In genomic region chr10:73119952-73120351, GRCh38 we compare ENCODE assay signal across 28 cellular contexts. TPM values are rescaled to one million over a fixed set of nuclear protein-coding genes. Genes with fewer than 3 reads are reported as not detected.
DNase-seq lines count a peak whose midpoint lies in the region; ATAC-seq, FAIRE-seq and TF ChIP-seq lines count a peak whose summit lies in the region.
"Had no signal": no experiment of that assay in that cellular context is flagged by ENCODE, and none has a peak within 500 bp of the region (broad histone marks: within the 10 kb centered on the region; RNA-seq: fewer than 3 reads in every experiment).

No MANE protein-coding gene starts in this region.

- H3K9ac ChIP-seq in GM12878 (ENCODE audit: control insufficient read depth, insufficient read depth, low read length), result no peak overlapping the region
- H3K9ac ChIP-seq: KMS-11 had no signal

- H3K4me3 ChIP-seq in left ventricle myocardium inferior (no peak overlapping the region), GM12878 (no peak overlapping the region), gastrocnemius medialis (no peak overlapping the region)
- H3K4me3 ChIP-seq: A549, HAP-1, SJCRH30 had no signal

- TF ChIP-seq CTCF in left ventricle myocardium inferior (IDR thresholded peaks at IDR 0.05; ENCODE audit: borderline replicate concordance), result no peak
- no peak for TF ChIP-seq CTCF in GM12878 (IDR thresholded peaks at IDR 0.05 in 2 of 3, conservative IDR thresholded peaks at IDR 0.05 in 1 of 3; ENCODE audit: control insufficient read depth in 2 of 3, extremely low read depth in 1 of 3, insufficient read depth in 1 of 3, low read depth in 3 of 3, low read length in 3 of 3)
- TF ChIP-seq CTCF in gastrocnemius medialis (IDR thresholded peaks at IDR 0.05 in 4 of 5, conservative IDR thresholded peaks at IDR 0.05 in 1 of 5), result no peak

- no peak overlapping the region for H3K4me2 ChIP-seq in GM12878 (ENCODE audit: control insufficient read depth, insufficient read depth)
- H3K4me2 ChIP-seq: A549, KMS-11 had no signal

- intact Hi-C loops in left ventricle myocardium inferior (cut with micrococcal nuclease) (no loop called here), cardiac septum (cut with DNase I) (no loop called here), GM12878 (cut with micrococcal nuclease; ENCODE audit: unreplicated experiment) (no loop called here), gastrocnemius medialis (cut with DNase I; ENCODE audit: low total_unique reads) (no loop called here)

- H3K4me1 ChIP-seq in left ventricle myocardium inferior (peaks cover 26% of the 10 kb centered on the region), GM12878 (ENCODE audit: control insufficient read depth, insufficient read depth, low read length) (peaks cover 20% of the 10 kb centered on the region), gastrocnemius medialis (peaks cover 19 to 34% of the 10 kb centered on the region in 2 donors)
- H3K4me1 ChIP-seq: SJCRH30 had no signal

- WGBS in GM12878 (ENCODE audit: insufficient coverage, insufficient replicate concordance, low lambda C conversion rate, missing lambda C conversion rate), result 94% methylated on average over 4 of the region's 4 CpGs

- no peak for FAIRE-seq in GM12878 (lab: Jason Lieb, UNC)
- FAIRE-seq: A549, G401.6 had no signal

- CTCF ChIA-PET in GM12878 (lab: Yijun Ruan, JAX), result no interaction called here
- CTCF ChIA-PET in activated CD8-positive, alpha-beta T cell treated with anti-CD3 and anti-CD28 coated beads, Interleukin-2, amount 10 ng/mL, durations not matched to agents 7 days and 5 days (lab: Charles Lee), result no interaction called here

- H3K36me3 ChIP-seq in left ventricle myocardium inferior, result peaks cover 34% of the 10 kb centered on the region
- peaks cover 0 to 8% of the 10 kb centered on the region in 2 experiments; a peak in 2 of 4 replicates for H3K36me3 ChIP-seq in GM12878 (ENCODE audit: control insufficient read depth in 2 of 2, insufficient read depth in 2 of 2, low read length in 1 of 2)
- H3K36me3 ChIP-seq in gastrocnemius medialis, result no peaks in the 10 kb centered on the region

- no peak for TF ChIP-seq RAD21 in GM12878 (IDR thresholded peaks at IDR 0.05; ENCODE audit: insufficient read depth, low read depth, low read length)

- H3K9me3 ChIP-seq in left ventricle myocardium inferior (replicated peaks) (no peaks in the 10 kb centered on the region), GM12878 (replicated peaks; ENCODE audit: control insufficient read depth, insufficient read depth, low read length) (no peaks in the 10 kb centered on the region), gastrocnemius medialis (no peaks in the 10 kb centered on the region)
- H3K9me3 ChIP-seq: A549, Caco-2, HAP-1, SJCRH30 had no signal

- H3K27ac Mint-ChIP-seq in activated CD8-positive, alpha-beta T cell treated with anti-CD3 and anti-CD28 coated beads, Interleukin-2, amount 10 ng/mL, durations not matched to agents 7 days and 5 days, result no peak overlapping the region
- H3K27ac Mint-ChIP-seq: CD4-positive, alpha-beta memory T cell had no signal

- no peaks in the 10 kb centered on the region for H3K4me1 Mint-ChIP-seq in activated CD8-positive, alpha-beta T cell treated with anti-CD3 and anti-CD28 coated beads, Interleukin-2, amount 10 ng/mL, durations not matched to agents 7 days and 5 days (ENCODE audit: low read depth)
- H3K4me1 Mint-ChIP-seq: CD4-positive, alpha-beta memory T cell had no signal

- H3K9me3 Mint-ChIP-seq in activated CD8-positive, alpha-beta T cell treated with anti-CD3 and anti-CD28 coated beads, Interleukin-2, amount 10 ng/mL, durations not matched to agents 7 days and 5 days (ENCODE audit: insufficient read depth), result no peaks in the 10 kb centered on the region
- H3K9me3 Mint-ChIP-seq: CD4-positive, alpha-beta memory T cell; HFFc6; IgD-negative memory B cell had no signal

- no peaks in the 10 kb centered on the region for H3K27me3 Mint-ChIP-seq in activated CD8-positive, alpha-beta T cell treated with anti-CD3 and anti-CD28 coated beads, Interleukin-2, amount 10 ng/mL, durations not matched to agents 7 days and 5 days (ENCODE audit: low read depth)
- H3K27me3 Mint-ChIP-seq: CD4-positive, alpha-beta memory T cell; IgD-negative memory B cell had no signal

- H2AFZ ChIP-seq in GM12878 (ENCODE audit: control insufficient read depth, low read depth, low read length), result no peak overlapping the region

- RAD21 ChIA-PET in GM12878 (lab: Charles Lee; ENCODE audit: unreplicated experiment), result interaction anchor here (1.4 kb wide), 1 partner anchor 26 kb away, joined by 3 read pairs; no protein-coding TSS in a partner anchor

- no peaks in the 10 kb centered on the region for H3K79me2 ChIP-seq in GM12878 (ENCODE audit: control insufficient read depth, insufficient read depth, low read length)

- peaks cover 6% of the 10 kb centered on the region for H3K36me3 Mint-ChIP-seq in activated CD8-positive, alpha-beta T cell treated with anti-CD3 and anti-CD28 coated beads, Interleukin-2, amount 10 ng/mL, durations not matched to agents 7 days and 5 days (ENCODE audit: low read depth)
- H3K36me3 Mint-ChIP-seq: IgD-negative memory B cell had no signal

- H3K27me3 ChIP-seq in left ventricle myocardium inferior (ENCODE audit: low read depth) (no peaks in the 10 kb centered on the region), GM12878 (replicated peaks in 1 of 2; ENCODE audit: control insufficient read depth in 2 of 2, insufficient read depth in 2 of 2, low read length in 1 of 2) (no peaks in the 10 kb centered on the region), gastrocnemius medialis (no peaks in the 10 kb centered on the region)
- H3K27me3 ChIP-seq: SJCRH30 had no signal

- TF ChIP-seq EP300 in GM12878 (IDR thresholded peaks at IDR 0.05; ENCODE audit: borderline replicate concordance in 1 of 2, control insufficient read depth in 1 of 2, low read depth in 2 of 2, low read length in 2 of 2), result no peak

- TF ChIP-seq POLR2A in GM12878 (IDR thresholded peaks at IDR 0.05; ENCODE audit: low read depth, low read length) (no peak), gastrocnemius medialis (IDR thresholded peaks at IDR 0.05) (no peak)

- H3K27ac ChIP-seq in left ventricle myocardium inferior (replicated peaks), result peak overlapping the region; percentile 81
- H3K27ac ChIP-seq in GM12878 (ENCODE audit: control insufficient read depth, insufficient read depth), result 0 out of 2 replicates have a peak overlapping the region, but pooled peaks have one; percentile 43
- peak overlapping the region; percentile 91 to 96 (median 94) for H3K27ac ChIP-seq in gastrocnemius medialis
- H3K27ac ChIP-seq: A549, KMS-11, SJCRH30 had no signal

- H3K4me3 Mint-ChIP-seq in activated CD8-positive, alpha-beta T cell treated with anti-CD3 and anti-CD28 coated beads, Interleukin-2, amount 10 ng/mL, durations not matched to agents 7 days and 5 days, result no peak overlapping the region
- H3K4me3 Mint-ChIP-seq: CD4-positive, alpha-beta memory T cell; HFFc6; IgD-negative memory B cell had no signal

- no TSS peak for BruUV-seq in GM12878 (replicated peaks; lab: Mats Ljungman, UMichigan)

- SMC1A ChIA-PET in GM12878 (lab: Charles Lee; ENCODE audit: uncharacterized antibody, unreplicated experiment), result interaction anchor here (1.4 kb wide), 1 partner anchor 10 kb away, joined by 3 read pairs; the partner anchor contains the start of gene NUDT13

- ATAC-seq in GM12878 (no peak), gastrocnemius medialis (no peak), HG02840 (IDR thresholded peaks at IDR 0.05; ENCODE audit: low FRiP score, unreplicated experiment) (no peak)
- ATAC-seq in activated CD8-positive, alpha-beta T cell treated with anti-CD3 and anti-CD28 coated beads, Interleukin-2, amount 10 ng/mL, durations not matched to agents 7 days and 5 days, result no peak
- ATAC-seq: A549, Right ventricle myocardium inferior, SK-N-SH treated with all-trans-retinoic acid at 6 μM for 48 hours had no signal

- DNase-seq in left ventricle myocardium inferior (no peak), cardiac septum (ENCODE audit: low spot score) (no peak), GM12878 (ENCODE audit: low read depth, low spot score) (no peak), gastrocnemius medialis (no peak), NCI-H1417 treated with DMSO at 0.1 percent for 48 hours (lab: John Stamatoyannopoulos, UW) (no peak)
- no peak for DNase-seq in activated CD8-positive, alpha-beta T cell treated with anti-CD3 and anti-CD28 coated beads, Interleukin-2, amount 10 ng/mL, durations not matched to agents 7 days and 5 days
- DNase-seq: AML-193; C1 segment of cervical spinal cord; CD4-positive, alpha-beta memory T cell; GOT3; NCI-H1048; NCI-H1417; NCI-H187; NCI-H2081 treated with DMSO at 0.1 percent for 48 hours; NCI-H2171; NCI-H345; NCI-H510A treated with DMSO at 0.1 percent for 48 hours; SJCRH30 had no signal

- POLR2A ChIA-PET in GM12878 (lab: Charles Lee), result interaction anchor here (0.6 to 1.0 kb wide), 3 partner anchors 9 to 281 kb away, joined by 3 to 5 read pairs (median 4); partner anchors contain the start of gene NUDT13
- POLR2A ChIA-PET in activated CD8-positive, alpha-beta T cell treated with anti-CD3 and anti-CD28 coated beads, Interleukin-2, amount 10 ng/mL, durations not matched to agents 7 days and 5 days (lab: Charles Lee), result no interaction called here

- H4K20me1 ChIP-seq in GM12878 (ENCODE audit: control insufficient read depth, insufficient read depth), result no peaks in the 10 kb centered on the region

- in situ Hi-C loops in GM12878 (cut with MboI), result no loop called here
- in situ Hi-C loops in gastrocnemius medialis (cut with MboI; ENCODE audit: low sequenced_read_pairs in 4 of 4), result no loop called here

RNA-seq across cellular contexts. Expression of gene NUDT13, which starts 9.7 kb away (rescaled TPM):
- total RNA-seq in left ventricle myocardium inferior (5.6 TPM), cardiac septum (2.4 TPM), GM12878 (2014; rRNA removed) (1.0 and 1.5 TPM in 2 replicates), GM12878 (2014; rRNA removed; fragmentation: Illumina TruSeq; extraction: Trizol) (1.4 and 1.9 TPM in 2 replicates), GM12878 (2021) (0.72 and 0.88 TPM in 2 replicates), gastrocnemius medialis (1 to 10 TPM; 1.7 to 5.3 (median 2.0) TPM)
- 5.3 and 5.6 TPM in 2 replicates for total RNA-seq in GM12878 (2013; cell fraction: nucleolus; rRNA removed)
- 2.8 TPM for polyA plus RNA-seq in GM12878 (2011; ENCODE audit: low read depth)
- polyA plus RNA-seq in GM12878 (2011; rRNA removed) (6.1 and 7.3 TPM in 2 replicates), GM12878 (2014; fragmentation: Illumina TruSeq; extraction: Trizol) (2.1 and 2.6 TPM in 2 replicates), GM12878 (2014; fragmentation: Nextera tagmentation; extraction: Ambion mirVana) (1 to 10 TPM; 1.5 to 2.6 TPM), GM12878 (2014; rRNA removed) (1.4 and 2.6 TPM in 2 replicates), GM12878 (2016; fragmentation: Nextera tagmentation; extraction: Ambion mirVana) (1 to 10 TPM; 1.1 to 1.9 TPM)
- 3.7 and 4.6 TPM in 2 replicates for polyA plus RNA-seq in GM12878 (2011; cell fraction: cytosol; rRNA removed)
- polyA plus RNA-seq in GM12878 (2011; cell fraction: nucleus; rRNA removed), result 4.7 and 5.1 TPM in 2 replicates
- 3.5 and 3.7 TPM in 2 replicates for polyA plus RNA-seq in GM12878 (2012)
- 2.0 and 2.5 TPM in 2 replicates for polyA minus RNA-seq in GM12878 (2011; rRNA and poly(A)+ RNA removed)
- 2.7 TPM in 1 of 2 replicates, not detected in the other for polyA minus RNA-seq in GM12878 (2011; cell fraction: cytosol; rRNA and poly(A)+ RNA removed)
- 0.73 and 1.3 TPM in 2 replicates for polyA minus RNA-seq in GM12878 (2011; cell fraction: nucleus; rRNA and poly(A)+ RNA removed)
- total RNA-seq in activated CD8-positive, alpha-beta T cell treated with anti-CD3 and anti-CD28 coated beads, Interleukin-2, amount 10 ng/mL, durations not matched to agents 7 days and 5 days, result 1 to 10 TPM; 1.6 to 1.7 TPM

RNA-seq across cellular contexts. Expression of gene P4HA1, which starts 23.3 kb away (rescaled TPM):
- total RNA-seq in left ventricle myocardium inferior (97.1 TPM), cardiac septum (54.8 TPM), GM12878 (2014; rRNA removed) (24.9 and 35.0 TPM in 2 replicates), GM12878 (2014; rRNA removed; fragmentation: Illumina TruSeq; extraction: Trizol) (37.0 and 37.7 TPM in 2 replicates), GM12878 (2021) (22.4 and 26.5 TPM in 2 replicates), gastrocnemius medialis (100 to 1,000 TPM in 3 of 4 donors, 10 to 100 TPM in 1; 65.3 to 348 (median 217) TPM)
- 302 and 308 TPM in 2 replicates for total RNA-seq in GM12878 (2013; cell fraction: nucleolus; rRNA removed)
- polyA plus RNA-seq in GM12878 (2011; ENCODE audit: low read depth), result 75.0 TPM
- polyA plus RNA-seq in GM12878 (2011; rRNA removed) (160 and 283 TPM in 2 replicates), GM12878 (2014; fragmentation: Illumina TruSeq; extraction: Trizol) (23.3 and 28.2 TPM in 2 replicates), GM12878 (2014; fragmentation: Nextera tagmentation; extraction: Ambion mirVana) (10 to 100 TPM; 15.0 to 17.6 TPM), GM12878 (2014; rRNA removed) (13.5 and 16.0 TPM in 2 replicates), GM12878 (2016; fragmentation: Nextera tagmentation; extraction: Ambion mirVana) (10 to 100 TPM; 31.4 to 37.4 TPM)
- polyA plus RNA-seq in GM12878 (2011; cell fraction: cytosol; rRNA removed), result 36.4 and 65.0 TPM in 2 replicates
- 53.7 and 89.3 TPM in 2 replicates for polyA plus RNA-seq in GM12878 (2011; cell fraction: nucleus; rRNA removed)
- polyA plus RNA-seq in GM12878 (2012), result 99.3 and 136 TPM in 2 replicates
- 87.3 and 113 TPM in 2 replicates for polyA minus RNA-seq in GM12878 (2011; rRNA and poly(A)+ RNA removed)
- polyA minus RNA-seq in GM12878 (2011; cell fraction: cytosol; rRNA and poly(A)+ RNA removed), result 31.3 and 35.0 TPM in 2 replicates
- 51.1 and 53.1 TPM in 2 replicates for polyA minus RNA-seq in GM12878 (2011; cell fraction: nucleus; rRNA and poly(A)+ RNA removed)
- 10 to 100 TPM; 37.4 to 38.9 TPM for total RNA-seq in activated CD8-positive, alpha-beta T cell treated with anti-CD3 and anti-CD28 coated beads, Interleukin-2, amount 10 ng/mL, durations not matched to agents 7 days and 5 days

RNA-seq across cellular contexts. Expression of gene ECD, which starts 47.9 kb away (rescaled TPM):
- total RNA-seq in left ventricle myocardium inferior, result 15.8 TPM
- total RNA-seq in cardiac septum, result 17.0 TPM
- total RNA-seq in GM12878 (2013; cell fraction: nucleolus; rRNA removed), result 69.7 and 74.8 TPM in 2 replicates
- 45.7 and 51.4 TPM in 2 replicates for total RNA-seq in GM12878 (2014; rRNA removed)
- total RNA-seq in GM12878 (2014; rRNA removed; fragmentation: Illumina TruSeq; extraction: Trizol), result 40.4 and 42.3 TPM in 2 replicates
- total RNA-seq in GM12878 (2021), result 32.1 and 34.6 TPM in 2 replicates
- 20.2 TPM for polyA plus RNA-seq in GM12878 (2011; ENCODE audit: low read depth)
- 53.5 and 66.1 TPM in 2 replicates for polyA plus RNA-seq in GM12878 (2011; rRNA removed)
- polyA plus RNA-seq in GM12878 (2011; cell fraction: cytosol; rRNA removed), result 33.1 and 36.2 TPM in 2 replicates
- 25.8 and 31.0 TPM in 2 replicates for polyA plus RNA-seq in GM12878 (2011; cell fraction: nucleus; rRNA removed)
- polyA plus RNA-seq in GM12878 (2012), result 23.9 and 25.3 TPM in 2 replicates
- 45.8 and 57.8 TPM in 2 replicates for polyA plus RNA-seq in GM12878 (2014; fragmentation: Illumina TruSeq; extraction: Trizol)
- 10 to 100 TPM; 27.3 to 29.9 TPM for polyA plus RNA-seq in GM12878 (2014; fragmentation: Nextera tagmentation; extraction: Ambion mirVana)
- polyA plus RNA-seq in GM12878 (2014; rRNA removed), result 33.0 and 33.8 TPM in 2 replicates
- 10 to 100 TPM; 59.0 to 61.6 TPM for polyA plus RNA-seq in GM12878 (2016; fragmentation: Nextera tagmentation; extraction: Ambion mirVana)
- 36.0 and 44.8 TPM in 2 replicates for polyA minus RNA-seq in GM12878 (2011; rRNA and poly(A)+ RNA removed)
- polyA minus RNA-seq in GM12878 (2011; cell fraction: cytosol; rRNA and poly(A)+ RNA removed), result 10.7 and 15.0 TPM in 2 replicates
- polyA minus RNA-seq in GM12878 (2011; cell fraction: nucleus; rRNA and poly(A)+ RNA removed), result 20.9 and 35.1 TPM in 2 replicates
- total RNA-seq in gastrocnemius medialis, result 10 to 100 TPM; 11.0 to 22.8 (median 18.6) TPM
- total RNA-seq in activated CD8-positive, alpha-beta T cell treated with anti-CD3 and anti-CD28 coated beads, Interleukin-2, amount 10 ng/mL, durations not matched to agents 7 days and 5 days, result 10 to 100 TPM; 29.0 to 30.9 TPM

RNA-seq across cellular contexts. Expression of gene FAM149B1, which starts 48.0 kb away (rescaled TPM):
- 14.0 TPM for total RNA-seq in left ventricle myocardium inferior
- total RNA-seq in cardiac septum, result 11.5 TPM
- 21.3 and 25.1 TPM in 2 replicates for total RNA-seq in GM12878 (2013; cell fraction: nucleolus; rRNA removed)
- 9.7 and 10.7 TPM in 2 replicates for total RNA-seq in GM12878 (2014; rRNA removed)
- total RNA-seq in GM12878 (2014; rRNA removed; fragmentation: Illumina TruSeq; extraction: Trizol), result 10.7 and 12.0 TPM in 2 replicates
- 8.3 and 9.9 TPM in 2 replicates for total RNA-seq in GM12878 (2021)
- 7.1 TPM for polyA plus RNA-seq in GM12878 (2011; ENCODE audit: low read depth)
- polyA plus RNA-seq in GM12878 (2011; rRNA removed), result 20.9 and 27.8 TPM in 2 replicates
- polyA plus RNA-seq in GM12878 (2011; cell fraction: cytosol; rRNA removed), result 14.2 and 17.3 TPM in 2 replicates
- 17.3 and 26.2 TPM in 2 replicates for polyA plus RNA-seq in GM12878 (2011; cell fraction: nucleus; rRNA removed)
- 9.1 and 12.2 TPM in 2 replicates for polyA plus RNA-seq in GM12878 (2012)
- 13.4 and 19.6 TPM in 2 replicates for polyA plus RNA-seq in GM12878 (2014; fragmentation: Illumina TruSeq; extraction: Trizol)
- 10 to 100 TPM in 1 of 2 experiments, 1 to 10 TPM in 1; 6.6 to 11.6 TPM for polyA plus RNA-seq in GM12878 (2014; fragmentation: Nextera tagmentation; extraction: Ambion mirVana)
- polyA plus RNA-seq in GM12878 (2014; rRNA removed), result 9.3 and 9.6 TPM in 2 replicates
- polyA plus RNA-seq in GM12878 (2016; fragmentation: Nextera tagmentation; extraction: Ambion mirVana), result 10 to 100 TPM; 12.3 to 13.4 TPM
- polyA minus RNA-seq in GM12878 (2011; rRNA and poly(A)+ RNA removed), result 17.8 and 18.2 TPM in 2 replicates
- polyA minus RNA-seq in GM12878 (2011; cell fraction: cytosol; rRNA and poly(A)+ RNA removed), result 3.3 and 3.5 TPM in 2 replicates
- 6.8 and 8.7 TPM in 2 replicates for polyA minus RNA-seq in GM12878 (2011; cell fraction: nucleus; rRNA and poly(A)+ RNA removed)
- total RNA-seq in gastrocnemius medialis, result 1 to 10 TPM; 2.2 to 6.9 (median 5.6) TPM
- 10 to 100 TPM; 13.8 to 15.0 TPM for total RNA-seq in activated CD8-positive, alpha-beta T cell treated with anti-CD3 and anti-CD28 coated beads, Interleukin-2, amount 10 ng/mL, durations not matched to agents 7 days and 5 days

Comparison
In these comparisons a context has a peak if more than half of its experiments do, and no peak if none do; other contexts are left out.
1. H3K27ac ChIP-seq: peak in every context shown above with its lines; median percentile 94 in gastrocnemius medialis; 81 in left ventricle myocardium inferior; 43 in GM12878.